11 cellular contexts compared by ENCODE assay signal in the genomic region with DNA sequence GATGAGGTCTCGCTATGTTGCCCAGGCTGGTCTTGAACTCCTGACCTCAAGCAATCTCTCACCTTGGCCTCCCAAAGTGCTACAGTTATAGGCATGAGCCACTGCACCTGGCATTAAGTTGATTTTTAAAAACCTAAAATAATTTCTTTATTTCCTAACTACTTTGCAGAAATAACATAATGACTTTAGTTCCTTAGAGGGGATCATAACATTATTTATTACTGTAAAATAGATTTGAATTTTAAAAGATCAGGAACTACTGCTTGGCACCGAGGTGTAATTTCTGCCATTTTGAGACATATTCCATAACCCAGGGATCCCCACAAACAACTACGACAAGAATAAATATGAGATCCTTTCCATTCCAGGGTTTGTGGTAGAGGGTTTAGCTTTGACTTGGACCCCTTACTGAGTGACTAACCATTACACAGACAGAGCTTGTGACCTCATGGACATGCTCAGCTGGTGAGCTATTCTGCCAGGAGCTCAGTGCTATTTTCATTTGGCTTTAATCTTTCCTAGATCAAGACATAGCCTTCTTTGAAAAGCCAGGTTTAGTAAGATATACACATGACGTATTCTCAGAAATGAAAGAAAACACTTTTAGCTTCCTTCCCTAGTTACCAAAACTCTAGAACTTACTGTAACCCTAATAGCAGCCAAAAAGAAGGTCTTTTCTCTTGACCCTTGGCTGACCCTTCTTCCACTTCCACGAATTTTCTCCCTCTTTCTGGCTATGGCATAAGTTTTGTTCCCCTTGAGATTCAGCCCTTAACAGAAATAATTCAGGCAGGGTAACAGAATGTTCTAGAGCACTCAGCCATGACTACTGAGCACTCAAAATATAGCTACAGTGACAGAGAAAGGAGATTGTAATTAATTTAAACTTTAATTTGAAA.
DNase-seq lines count a peak whose midpoint lies in the region; ATAC-seq and TF ChIP-seq lines count a peak whose summit lies in the region.
"Had no signal": no experiment of that assay in that cellular context is flagged by ENCODE, and none has a peak within 500 bp of the region (broad histone marks: within the 10 kb centered on the region; RNA-seq: fewer than 3 reads in every experiment).

No MANE protein-coding gene starts in this region.

- H3K27me3 ChIP-seq in parathyroid adenoma (ENCODE audit: control insufficient read depth, insufficient read depth, low read length) (no peaks in the 10 kb centered on the region), HAP-1 (ENCODE audit: low read depth) (no peaks in the 10 kb centered on the region)

- peaks cover 11% of the 10 kb centered on the region for H3K9me3 Mint-ChIP-seq in osteocyte (ENCODE audit: unreplicated experiment)

- no peaks in the 10 kb centered on the region for H3K9me3 ChIP-seq in parathyroid adenoma (ENCODE audit: control insufficient read depth, low read length)
- H3K9me3 ChIP-seq in HAP-1, result no peaks in the 10 kb centered on the region

- H2AFZ ChIP-seq in parathyroid adenoma, result peak overlapping the region; percentile 2

- no peak overlapping the region for H3K9ac ChIP-seq in parathyroid adenoma

- no peak overlapping the region for H3K4me2 ChIP-seq in parathyroid adenoma (ENCODE audit: low read length)

- no peaks in the 10 kb centered on the region for H3K36me3 Mint-ChIP-seq in osteocyte (ENCODE audit: unreplicated experiment)

- H3K4me1 ChIP-seq in parathyroid adenoma, result no peaks in the 10 kb centered on the region
- H3K4me1 ChIP-seq in HAP-1, result no peaks in the 10 kb centered on the region

- TF ChIP-seq CTCF in AG09319 (IDR thresholded peaks at IDR 0.05; ENCODE audit: low read depth, low read length) (no peak), fibroblast of the aortic adventitia (IDR thresholded peaks at IDR 0.05; ENCODE audit: insufficient read depth, low read length) (no peak), parathyroid adenoma (IDR thresholded peaks at IDR 0.05) (no peak), osteocyte (IDR thresholded peaks at IDR 0.05) (no peak)

- H3K4me3 ChIP-seq in fibroblast of the aortic adventitia (ENCODE audit: low read depth, low read length) (no peak overlapping the region), parathyroid adenoma (ENCODE audit: low read depth, low read length) (no peak overlapping the region), HAP-1 (no peak overlapping the region)

- H3K36me3 ChIP-seq in parathyroid adenoma (ENCODE audit: control insufficient read depth, insufficient read depth, low read length) (no peaks in the 10 kb centered on the region), HAP-1 (replicated peaks) (no peaks in the 10 kb centered on the region)

- peak overlapping the region; percentile 66 for H3K27ac ChIP-seq in parathyroid adenoma

- no peak for ATAC-seq in GM18873 (IDR thresholded peaks at IDR 0.05; ENCODE audit: low FRiP score, unreplicated experiment)
- ATAC-seq: naive thymus-derived CD4-positive, alpha-beta T cell had no signal

- peaks cover 3% of the 10 kb centered on the region for H3K4me1 Mint-ChIP-seq in osteocyte (ENCODE audit: unreplicated experiment)
- H3K4me1 Mint-ChIP-seq: naive thymus-derived CD4-positive, alpha-beta T cell had no signal

- DNase-seq in AG09319 (ENCODE audit: extremely low read depth, low read depth) (peak; percentile 25), SK-MEL-5 (ENCODE audit: low read depth, low spot score) (peak; percentile 37), fibroblast of the aortic adventitia (ENCODE audit: low read depth) (peak; percentile 85), OCI-M2 (lab: John Stamatoyannopoulos, UW; ENCODE audit: unreplicated experiment) (no peak), HAP-1 (ENCODE audit: low spot score in 2 of 2) (no peak), osteocyte (ENCODE audit: extremely low spot score, unreplicated experiment) (no peak)
- DNase-seq: effector memory CD4-positive, alpha-beta T cell; naive thymus-derived CD4-positive, alpha-beta T cell; NCI-H2227 treated with DMSO at 0.1 percent for 48 hours had no signal

- H3K27me3 Mint-ChIP-seq in osteocyte (ENCODE audit: unreplicated experiment), result no peaks in the 10 kb centered on the region

- in situ Hi-C loops in SK-MEL-5 (cut with HindIII; ENCODE audit: low pct_unique_long_range_greater_than_20kb, low sequenced_read_pairs), result no loop called here
- in situ Hi-C loops in HAP-1 (cut with MboI; ENCODE audit: low sequenced_read_pairs), result no loop called here

- H3K27ac Mint-ChIP-seq in osteocyte (ENCODE audit: unreplicated experiment), result no peak overlapping the region
- H3K27ac Mint-ChIP-seq: naive thymus-derived CD4-positive, alpha-beta T cell had no signal

- H3K4me3 Mint-ChIP-seq in osteocyte (ENCODE audit: unreplicated experiment), result no peak overlapping the region
- H3K4me3 Mint-ChIP-seq: naive thymus-derived CD4-positive, alpha-beta T cell had no signal

- no peaks in the 10 kb centered on the region for H3K79me2 ChIP-seq in parathyroid adenoma

Comparison
In these comparisons a context has a peak if more than half of its experiments do, and no peak if none do; other contexts are left out.
1. DNase-seq: peak in AG09319 (single experiment), SK-MEL-5 (single experiment) and fibroblast of the aortic adventitia (single experiment); none in OCI-M2 (single experiment), HAP-1 (0 of 2) and osteocyte (single experiment).